ENCODE assay signal across 8 cellular contexts in genomic region chr1:81801032-81801833, GRCh38. TPM values are rescaled to one million over a fixed set of nuclear protein-coding genes. Genes with fewer than 3 reads are reported as not detected.
A peak's percentile ranks its signal among the peaks of the same experiment; 100 is the strongest.
DNase-seq lines count a peak whose midpoint lies in the region; ATAC-seq and TF ChIP-seq lines count a peak whose summit lies in the region.

No MANE protein-coding gene starts in this region.

- no peak for TF ChIP-seq CTCF in cardiac muscle cell (IDR thresholded peaks at IDR 0.05; ENCODE audit: low read depth, low read length)
- TF ChIP-seq CTCF in ovary (IDR thresholded peaks at IDR 0.05): no peak

- H3K9me3 Mint-ChIP-seq in activated naive CD8-positive, alpha-beta T cell treated with anti-CD3 and anti-CD28 coated beads for 36 hours: no peaks in the 10 kb centered on the region

- H3K4me3 ChIP-seq in cardiac muscle cell (peak overlapping the region; percentile 94), ovary (peak overlapping the region; percentile 49)

- H3K36me3 ChIP-seq in cardiac muscle cell: no peaks in the 10 kb centered on the region
- no peaks in the 10 kb centered on the region for H3K36me3 ChIP-seq in ovary

- H3K27me3 ChIP-seq in cardiac muscle cell (no peaks in the 10 kb centered on the region), ovary (no peaks in the 10 kb centered on the region)

- no peaks in the 10 kb centered on the region for H3K36me3 Mint-ChIP-seq in activated naive CD8-positive, alpha-beta T cell treated with anti-CD3 and anti-CD28 coated beads for 36 hours

- H3K4me1 ChIP-seq in cardiac muscle cell (ENCODE audit: low read depth): peaks cover 26% of the 10 kb centered on the region
- no peaks in the 10 kb centered on the region for H3K4me1 ChIP-seq in ovary (ENCODE audit: insufficient read depth)

- peak overlapping the region; percentile 58 for H3K4me3 Mint-ChIP-seq in activated naive CD8-positive, alpha-beta T cell treated with anti-CD3 and anti-CD28 coated beads for 36 hours

- H3K9me3 ChIP-seq in cardiac muscle cell (ENCODE audit: low read depth) (no peaks in the 10 kb centered on the region), ovary (no peaks in the 10 kb centered on the region)

- peak overlapping the region; percentile 96 for H3K27ac ChIP-seq in cardiac muscle cell
- H3K27ac ChIP-seq in ovary: peak overlapping the region; percentile 92 to 96

- peaks cover 5% of the 10 kb centered on the region for H3K4me1 Mint-ChIP-seq in activated naive CD8-positive, alpha-beta T cell treated with anti-CD3 and anti-CD28 coated beads for 36 hours

- TF ChIP-seq POLR2A in ovary (IDR thresholded peaks at IDR 0.05): peak; percentile 71

- no peak for TF ChIP-seq EP300 in ovary (IDR thresholded peaks at IDR 0.05)

- WGBS in ovary, 3 donors: 0 to 1% (median 1%) methylated on average over 62 of the region's 62 CpGs

- intact Hi-C loops in ovary (cut with DNase I): loop anchor here in 1 of 4 donors (5.0 kb wide), 1 partner anchor 489 kb away; no protein-coding TSS in a partner anchor

- H3K27me3 Mint-ChIP-seq in activated naive CD8-positive, alpha-beta T cell treated with anti-CD3 and anti-CD28 coated beads for 36 hours: peaks cover 72% of the 10 kb centered on the region

- ATAC-seq in HG02678 (IDR thresholded peaks at IDR 0.05; ENCODE audit: unreplicated experiment) (peak; percentile 61), GM18517 (IDR thresholded peaks at IDR 0.05; ENCODE audit: unreplicated experiment) (no peak)

- no peak overlapping the region for H3K27ac Mint-ChIP-seq in activated naive CD8-positive, alpha-beta T cell treated with anti-CD3 and anti-CD28 coated beads for 36 hours

- DNase-seq in DMS153 (lab: John Stamatoyannopoulos, UW) (peak; percentile 70), NCI-H2171 treated with DMSO at 0.1 percent for 48 hours (lab: John Stamatoyannopoulos, UW) (peak; percentile 88), cardiac muscle cell (ENCODE audit: low read depth in 1 of 2, low spot score in 1 of 2) (peak; percentile 89 to 94), ovary (peak; percentile 83 to 89 (median 86))
- peak; percentile 5 for DNase-seq in activated naive CD8-positive, alpha-beta T cell treated with anti-CD3 and anti-CD28 coated beads for 36 hours
- no peak for DNase-seq in stimulated activated CD4-positive, alpha-beta T cell treated with anti-CD3 and anti-CD28 coated beads, Interleukin-12 subunit alpha, Interleukin-12 subunit beta, amount 100 ng/mL, for 4 hours

RNA-seq across cellular contexts. Expression of gene ADGRL2, which starts 0.5 kb away (rescaled TPM):
- not detected for total RNA-seq in activated naive CD8-positive, alpha-beta T cell treated with anti-CD3 and anti-CD28 coated beads for 36 hours
- 58.3 and 70.3 TPM in 2 replicates for total RNA-seq in cardiac muscle cell
- polyA plus RNA-seq in cardiac muscle cell: 34.1 and 40.6 TPM in 2 replicates
- total RNA-seq in ovary: 10 to 100 TPM; 59.4 to 83.5 (median 69.0) TPM
- 10 to 100 TPM; 55.0 to 66.1 TPM for polyA plus RNA-seq in ovary

Comparison
In these comparisons a context has a peak if more than half of its experiments do, and no peak if none do; other contexts are left out.
1. RNA of gene ADGRL2, which starts 0.5 kb away (total RNA-seq): 58.3 to 70.3 TPM in cardiac muscle cell and 59.4 to 83.5 TPM in ovary; not detected in activated naive CD8-positive, alpha-beta T cell treated with anti-CD3 and anti-CD28 coated beads for 36 hours; every median in the first group is over 10 times any median in the second.